Comparison of ENCODE assay signal across 23 cellular contexts in genomic region chr5:116382025-116382873, GRCh38.
A peak's percentile ranks its signal among the peaks of the same experiment; 100 is the strongest.
DNase-seq lines count a peak whose midpoint lies in the region; ATAC-seq and TF ChIP-seq lines count a peak whose summit lies in the region.
"Had no signal": no experiment of that assay in that cellular context is flagged by ENCODE, and none has a peak within 500 bp of the region (broad histone marks: within the 10 kb centered on the region; RNA-seq: fewer than 3 reads in every experiment).

No MANE protein-coding gene starts in this region.

- no peaks in the 10 kb centered on the region for H3K9me3 ChIP-seq in lower lobe of right lung
- H3K9me3 ChIP-seq in transverse colon: no peaks in the 10 kb centered on the region
- H3K9me3 ChIP-seq in thyroid gland: no peaks in the 10 kb centered on the region
- H3K9me3 ChIP-seq: esophagus squamous epithelium, gastrocnemius medialis, right lobe of liver had no signal

- in situ Hi-C loops in transverse colon (cut with MboI; ENCODE audit: low pct_ligation_motif_present in 1 of 4, low pct_unique_long_range_greater_than_20kb in 1 of 4, low sequenced_read_pairs in 3 of 4): no loop called here

- TF ChIP-seq CTCF in lower lobe of right lung (IDR thresholded peaks at IDR 0.05) (no peak), transverse colon (IDR thresholded peaks at IDR 0.05) (no peak), thyroid gland (IDR thresholded peaks at IDR 0.05) (no peak)

- TF ChIP-seq EP300 in transverse colon (IDR thresholded peaks at IDR 0.05; ENCODE audit: low read depth): no peak

- H3K36me3 ChIP-seq in lower lobe of right lung (no peaks in the 10 kb centered on the region), transverse colon (no peaks in the 10 kb centered on the region), thyroid gland (no peaks in the 10 kb centered on the region)
- H3K36me3 ChIP-seq: gastrocnemius medialis, right lobe of liver, WERI-Rb-1 had no signal

- H3K4me1 ChIP-seq in lower lobe of right lung (no peaks in the 10 kb centered on the region), transverse colon (no peaks in the 10 kb centered on the region), thyroid gland (no peaks in the 10 kb centered on the region)
- H3K4me1 ChIP-seq: parathyroid adenoma, right lobe of liver had no signal

- intact Hi-C loops in lower lobe of right lung (cut with DNase I) (no loop called here), transverse colon (cut with DNase I; ENCODE audit: low total_unique reads) (no loop called here), thyroid gland (cut with DNase I) (no loop called here)

- H3K27ac ChIP-seq in caudate nucleus (ENCODE audit: low read depth, low read length) (peak overlapping the region; percentile 65), lower lobe of right lung (peak overlapping the region; percentile 4), transverse colon (no peak overlapping the region), thyroid gland (no peak overlapping the region)
- H3K27ac ChIP-seq: BLaER1 treated with 17β-estradiol and CSF1 and Interleukin-3, amounts not matched to agents 10 nM and 100 nM; esophagus squamous epithelium; parathyroid adenoma; right lobe of liver; WERI-Rb-1 had no signal

- peak; percentile 89 for DNase-seq in DMS 273 treated with DMSO at 0.1 percent for 48 hours (lab: John Stamatoyannopoulos, UW)
- peak; percentile 78 for DNase-seq in NCI-H2171 treated with DMSO at 0.1 percent for 48 hours (lab: John Stamatoyannopoulos, UW)
- peak in 9 of 61 donors; percentile 23 to 75 (median 44) for DNase-seq in caudate nucleus (lab: John Stamatoyannopoulos, UW)
- DNase-seq in lower lobe of right lung: no peak
- no peak for DNase-seq in NCI-H2107 (lab: John Stamatoyannopoulos, UW)
- DNase-seq in transverse colon: no peak
- DNase-seq in thyroid gland: no peak
- DNase-seq: activated CD4-positive, alpha-beta T cell treated with anti-CD3 and anti-CD28 coated beads, Interleukin-2, amount 10 ng/mL, durations not matched to agents 7 days and 5 days; activated CD8-positive, alpha-beta memory T cell treated with anti-CD3 and anti-CD28 coated beads, Interleukin-2, amount 10 ng/mL, durations not matched to agents 7 days and 5 days; activated naive CD4-positive, alpha-beta T cell treated with anti-CD3 and anti-CD28 coated beads, Interleukin-2, amount 10 ng/mL, durations not matched to agents 7 days and 5 days; effector memory CD4-positive, alpha-beta T cell; esophagus squamous epithelium; gastrocnemius medialis; natural killer cell; NCI-H2227 treated with DMSO at 0.1 percent for 48 hours; right lobe of liver; stimulated activated CD8-positive, alpha-beta memory T cell treated with anti-CD3 and anti-CD28 coated beads, Interleukin-4, amount 100 ng/mL, for 48 hours; T-helper 17 cell; WERI-Rb-1 had no signal

- TF ChIP-seq POLR2A in transverse colon (IDR thresholded peaks at IDR 0.05): no peak
- no peak for TF ChIP-seq POLR2A in thyroid gland (IDR thresholded peaks at IDR 0.05)

- no peak overlapping the region for H3K4me3 ChIP-seq in lower lobe of right lung
- no peak overlapping the region for H3K4me3 ChIP-seq in transverse colon
- no peak overlapping the region for H3K4me3 ChIP-seq in thyroid gland (replicated peaks in 1 of 3)
- H3K4me3 ChIP-seq: BLaER1 treated with 17β-estradiol and CSF1 and Interleukin-3, amounts not matched to agents 10 nM and 100 nM; esophagus squamous epithelium; gastrocnemius medialis; right lobe of liver had no signal

- no peaks in the 10 kb centered on the region for H3K27me3 ChIP-seq in lower lobe of right lung (ENCODE audit: low read depth)
- H3K27me3 ChIP-seq in transverse colon: no peaks in the 10 kb centered on the region
- H3K27me3 ChIP-seq in thyroid gland: no peaks in the 10 kb centered on the region
- H3K27me3 ChIP-seq: BLaER1 treated with 17β-estradiol and CSF1 and Interleukin-3, amounts not matched to agents 10 nM and 100 nM; esophagus squamous epithelium; gastrocnemius medialis; right lobe of liver had no signal

- ATAC-seq in lower lobe of right lung (no peak), HG03280 (IDR thresholded peaks at IDR 0.05; ENCODE audit: unreplicated experiment) (no peak)
- ATAC-seq: activated CD8-positive, alpha-beta memory T cell treated with anti-CD3 and anti-CD28 coated beads, Interleukin-2, amount 10 ng/mL, durations not matched to agents 7 days and 5 days; gastrocnemius medialis; natural killer cell; Panc1; right lobe of liver; T-helper 17 cell had no signal

- 70 to 90% methylated on average over 9 to 13 of the region's 13 CpGs for WGBS in transverse colon (ENCODE audit: low coverage in 1 of 2), 2 donors
- WGBS in thyroid gland, 2 donors: 58 to 61% methylated on average over 13 of the region's 13 CpGs

Comparison
In these comparisons a context has a peak if more than half of its experiments do, and no peak if none do; other contexts are left out.
1. DNase-seq: peak in DMS 273 treated with DMSO at 0.1 percent for 48 hours (single experiment) and NCI-H2171 treated with DMSO at 0.1 percent for 48 hours (single experiment); none in lower lobe of right lung (single experiment), NCI-H2107 (single experiment), transverse colon (single experiment) and thyroid gland (0 of 2).
2. H3K27ac ChIP-seq: peak in caudate nucleus (single experiment) and lower lobe of right lung (single experiment); none in transverse colon (0 of 4) and thyroid gland (0 of 3).